12 cellular contexts compared by ENCODE assay signal in the genomic region with DNA sequence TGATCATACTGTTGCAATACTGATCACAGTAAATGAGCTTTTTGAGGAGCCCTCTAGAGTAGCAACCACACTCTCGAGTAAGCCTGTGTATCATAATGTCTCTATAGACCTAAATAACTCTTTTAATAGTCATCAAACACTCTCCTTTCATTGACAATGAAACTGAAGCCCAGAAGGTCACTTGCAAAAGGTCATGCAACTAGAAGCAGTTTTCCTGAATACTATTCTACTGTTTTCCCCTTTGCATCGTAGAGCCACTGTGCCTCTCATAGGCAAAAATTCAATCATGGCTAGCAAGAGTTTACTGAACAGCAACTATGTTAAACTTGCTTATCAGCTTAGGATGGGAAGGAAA.
DNase-seq lines count a peak whose midpoint lies in the region; ATAC-seq and TF ChIP-seq lines count a peak whose summit lies in the region.
"Had no signal": no experiment of that assay in that cellular context is flagged by ENCODE, and none has a peak within 500 bp of the region (broad histone marks: within the 10 kb centered on the region; RNA-seq: fewer than 3 reads in every experiment).

No MANE protein-coding gene starts in this region.

- H3K4me1 ChIP-seq in ACC112 (ENCODE audit: control insufficient read depth, insufficient read depth, low read length, unreplicated experiment): peaks cover 64% of the 10 kb centered on the region

- H3K27ac Mint-ChIP-seq in WTC11 (peak overlapping the region; percentile 64; the same call in 1 of the 2 replicates), glutamatergic neuron (ENCODE audit: unreplicated experiment) (no peak overlapping the region)

- H3K27me3 Mint-ChIP-seq in WTC11 (ENCODE audit: low read depth) (no peaks in the 10 kb centered on the region), glutamatergic neuron (ENCODE audit: unreplicated experiment) (no peaks in the 10 kb centered on the region)

- H3K4me1 Mint-ChIP-seq in WTC11 (peaks cover 49% of the 10 kb centered on the region), glutamatergic neuron (ENCODE audit: low read depth, unreplicated experiment) (peaks cover 6% of the 10 kb centered on the region)

- H3K4me3 Mint-ChIP-seq in WTC11: no peak overlapping the region
- no peak overlapping the region for H3K4me3 Mint-ChIP-seq in glutamatergic neuron (ENCODE audit: unreplicated experiment)

- no peaks in the 10 kb centered on the region for H3K36me3 ChIP-seq in ACC112 (ENCODE audit: insufficient read depth, low read length)

- ATAC-seq in WTC11 (peak; percentile 22; the same call in 1 of the 2 replicates), GM18511 (IDR thresholded peaks at IDR 0.05; ENCODE audit: unreplicated experiment) (no peak)

- H3K36me3 Mint-ChIP-seq in WTC11 (no peaks in the 10 kb centered on the region), glutamatergic neuron (ENCODE audit: unreplicated experiment) (no peaks in the 10 kb centered on the region)

- peaks cover 50% of the 10 kb centered on the region for H3K79me2 ChIP-seq in ACC112 (ENCODE audit: control insufficient read depth, insufficient read depth, low read length, unreplicated experiment)

- peak overlapping the region; percentile 77 for H3K27ac ChIP-seq in ACC112 (ENCODE audit: low read depth, low read length)

- DNase-seq in EL (peak; percentile 30), WTC11 (ENCODE audit: low spot score) (no peak), foreskin melanocyte (peak; percentile 63), glutamatergic neuron (no peak), NOMO-1 (lab: John Stamatoyannopoulos, UW; ENCODE audit: unreplicated experiment in 2 of 2) (no peak), D341Med (ENCODE audit: low spot score) (no peak)
- DNase-seq: activated CD8-positive, alpha-beta memory T cell treated with anti-CD3 and anti-CD28 coated beads, Interleukin-2, amount 50 U/mL, for 4 hours; erythroblast; Karpas-422; substantia nigra had no signal

- H3K9me3 Mint-ChIP-seq in WTC11 (no peaks in the 10 kb centered on the region), glutamatergic neuron (ENCODE audit: unreplicated experiment) (no peaks in the 10 kb centered on the region)

- H2AFZ ChIP-seq in ACC112 (ENCODE audit: low read length, unreplicated experiment): no peak overlapping the region

- no peak for TF ChIP-seq CTCF in WTC11 (IDR thresholded peaks at IDR 0.05)
- TF ChIP-seq CTCF in glutamatergic neuron (IDR thresholded peaks at IDR 0.05; ENCODE audit: partially characterized antibody, unreplicated experiment): no peak

- 0 out of 2 replicates have a peak overlapping the region, but pooled peaks have one; percentile 4 for H3K4me3 ChIP-seq in ACC112 (ENCODE audit: low read depth, low read length)

- POLR2A ChIA-PET in WTC11 (lab: Charles Lee): no interaction called here

- CTCF ChIA-PET in WTC11 (lab: Charles Lee): interaction anchor here (0.7 kb wide), 1 partner anchor 187 kb away, joined by 3 read pairs; no protein-coding TSS in a partner anchor

- H3K27me3 ChIP-seq in ACC112 (ENCODE audit: insufficient read depth, low read length): no peaks in the 10 kb centered on the region

TF ChIP-seq in WTC11, 78 proteins besides CTCF, POLR2A, EP300 and RAD21:
- TF ChIP-seq, protein P1, sequence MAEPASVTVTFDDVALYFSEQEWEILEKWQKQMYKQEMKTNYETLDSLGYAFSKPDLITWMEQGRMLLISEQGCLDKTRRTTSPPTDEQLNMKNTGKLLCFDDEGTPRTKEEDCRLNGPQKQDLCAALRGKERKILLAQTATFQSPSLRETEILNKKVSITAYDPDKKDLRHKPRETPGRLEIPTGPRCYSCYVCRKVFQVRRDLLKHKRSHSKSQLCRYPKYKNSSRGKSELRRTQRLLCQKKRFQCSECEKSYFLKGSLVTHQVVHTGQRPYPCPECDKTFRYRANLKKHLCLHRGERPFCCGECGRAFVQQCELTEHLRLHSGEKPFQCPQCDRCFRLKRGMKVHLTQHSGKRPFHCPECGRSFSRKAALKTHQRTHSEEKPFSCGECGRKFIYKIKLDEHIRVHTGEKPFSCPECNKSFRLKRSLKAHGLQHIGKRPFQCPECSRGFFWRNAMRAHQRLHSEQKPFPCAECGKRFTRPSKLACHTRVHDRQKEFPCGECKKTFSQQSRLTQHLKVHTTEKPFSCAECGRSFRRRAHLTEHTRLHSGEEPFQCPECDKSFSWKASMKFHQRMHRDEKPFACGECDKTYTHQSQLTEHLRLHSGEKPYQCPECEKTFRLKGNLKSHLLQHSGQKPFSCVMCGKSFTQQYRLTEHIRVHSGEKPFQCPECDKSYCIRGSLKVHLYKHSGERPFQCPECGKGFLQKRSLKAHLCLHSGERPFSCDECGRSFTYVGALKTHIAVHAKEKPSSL (CRISPR knock-in tag; conservative IDR thresholded peaks at IDR 0.05): no peak
- TF ChIP-seq ELF4 (CRISPR knock-in tag; IDR thresholded peaks at IDR 0.05; ENCODE audit: low read depth): no peak

Comparison
In these comparisons a context has a peak if more than half of its experiments do, and no peak if none do; other contexts are left out.
1. DNase-seq: peak in EL (single experiment) and foreskin melanocyte (single experiment); none in WTC11 (single experiment), glutamatergic neuron (single experiment), NOMO-1 (0 of 2) and D341Med (single experiment).